1 cellular context compared by ENCODE assay signal in the genomic region with DNA sequence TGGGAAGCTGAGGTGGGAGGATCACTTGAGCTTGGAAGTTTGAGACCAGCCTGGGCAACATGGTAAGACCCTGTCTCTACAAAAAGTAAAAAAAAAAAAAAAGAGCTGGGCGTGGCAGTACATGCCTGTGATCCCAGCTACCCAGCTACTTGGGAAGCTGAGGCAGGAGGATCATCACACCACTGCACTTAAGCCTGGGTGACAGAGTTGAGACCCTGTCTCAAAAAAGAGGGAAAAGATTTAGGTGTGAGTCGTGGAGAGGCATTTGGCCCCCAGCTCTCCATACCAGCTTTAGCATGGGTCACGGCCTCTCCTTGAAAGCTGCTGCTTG.
TF ChIP-seq lines count a peak whose summit lies in the region.

No MANE protein-coding gene starts in this region.

TF ChIP-seq in GM23338, 12 proteins besides CTCF, POLR2A, EP300 and RAD21 (continued from another document):
- TF ChIP-seq, protein P1, sequence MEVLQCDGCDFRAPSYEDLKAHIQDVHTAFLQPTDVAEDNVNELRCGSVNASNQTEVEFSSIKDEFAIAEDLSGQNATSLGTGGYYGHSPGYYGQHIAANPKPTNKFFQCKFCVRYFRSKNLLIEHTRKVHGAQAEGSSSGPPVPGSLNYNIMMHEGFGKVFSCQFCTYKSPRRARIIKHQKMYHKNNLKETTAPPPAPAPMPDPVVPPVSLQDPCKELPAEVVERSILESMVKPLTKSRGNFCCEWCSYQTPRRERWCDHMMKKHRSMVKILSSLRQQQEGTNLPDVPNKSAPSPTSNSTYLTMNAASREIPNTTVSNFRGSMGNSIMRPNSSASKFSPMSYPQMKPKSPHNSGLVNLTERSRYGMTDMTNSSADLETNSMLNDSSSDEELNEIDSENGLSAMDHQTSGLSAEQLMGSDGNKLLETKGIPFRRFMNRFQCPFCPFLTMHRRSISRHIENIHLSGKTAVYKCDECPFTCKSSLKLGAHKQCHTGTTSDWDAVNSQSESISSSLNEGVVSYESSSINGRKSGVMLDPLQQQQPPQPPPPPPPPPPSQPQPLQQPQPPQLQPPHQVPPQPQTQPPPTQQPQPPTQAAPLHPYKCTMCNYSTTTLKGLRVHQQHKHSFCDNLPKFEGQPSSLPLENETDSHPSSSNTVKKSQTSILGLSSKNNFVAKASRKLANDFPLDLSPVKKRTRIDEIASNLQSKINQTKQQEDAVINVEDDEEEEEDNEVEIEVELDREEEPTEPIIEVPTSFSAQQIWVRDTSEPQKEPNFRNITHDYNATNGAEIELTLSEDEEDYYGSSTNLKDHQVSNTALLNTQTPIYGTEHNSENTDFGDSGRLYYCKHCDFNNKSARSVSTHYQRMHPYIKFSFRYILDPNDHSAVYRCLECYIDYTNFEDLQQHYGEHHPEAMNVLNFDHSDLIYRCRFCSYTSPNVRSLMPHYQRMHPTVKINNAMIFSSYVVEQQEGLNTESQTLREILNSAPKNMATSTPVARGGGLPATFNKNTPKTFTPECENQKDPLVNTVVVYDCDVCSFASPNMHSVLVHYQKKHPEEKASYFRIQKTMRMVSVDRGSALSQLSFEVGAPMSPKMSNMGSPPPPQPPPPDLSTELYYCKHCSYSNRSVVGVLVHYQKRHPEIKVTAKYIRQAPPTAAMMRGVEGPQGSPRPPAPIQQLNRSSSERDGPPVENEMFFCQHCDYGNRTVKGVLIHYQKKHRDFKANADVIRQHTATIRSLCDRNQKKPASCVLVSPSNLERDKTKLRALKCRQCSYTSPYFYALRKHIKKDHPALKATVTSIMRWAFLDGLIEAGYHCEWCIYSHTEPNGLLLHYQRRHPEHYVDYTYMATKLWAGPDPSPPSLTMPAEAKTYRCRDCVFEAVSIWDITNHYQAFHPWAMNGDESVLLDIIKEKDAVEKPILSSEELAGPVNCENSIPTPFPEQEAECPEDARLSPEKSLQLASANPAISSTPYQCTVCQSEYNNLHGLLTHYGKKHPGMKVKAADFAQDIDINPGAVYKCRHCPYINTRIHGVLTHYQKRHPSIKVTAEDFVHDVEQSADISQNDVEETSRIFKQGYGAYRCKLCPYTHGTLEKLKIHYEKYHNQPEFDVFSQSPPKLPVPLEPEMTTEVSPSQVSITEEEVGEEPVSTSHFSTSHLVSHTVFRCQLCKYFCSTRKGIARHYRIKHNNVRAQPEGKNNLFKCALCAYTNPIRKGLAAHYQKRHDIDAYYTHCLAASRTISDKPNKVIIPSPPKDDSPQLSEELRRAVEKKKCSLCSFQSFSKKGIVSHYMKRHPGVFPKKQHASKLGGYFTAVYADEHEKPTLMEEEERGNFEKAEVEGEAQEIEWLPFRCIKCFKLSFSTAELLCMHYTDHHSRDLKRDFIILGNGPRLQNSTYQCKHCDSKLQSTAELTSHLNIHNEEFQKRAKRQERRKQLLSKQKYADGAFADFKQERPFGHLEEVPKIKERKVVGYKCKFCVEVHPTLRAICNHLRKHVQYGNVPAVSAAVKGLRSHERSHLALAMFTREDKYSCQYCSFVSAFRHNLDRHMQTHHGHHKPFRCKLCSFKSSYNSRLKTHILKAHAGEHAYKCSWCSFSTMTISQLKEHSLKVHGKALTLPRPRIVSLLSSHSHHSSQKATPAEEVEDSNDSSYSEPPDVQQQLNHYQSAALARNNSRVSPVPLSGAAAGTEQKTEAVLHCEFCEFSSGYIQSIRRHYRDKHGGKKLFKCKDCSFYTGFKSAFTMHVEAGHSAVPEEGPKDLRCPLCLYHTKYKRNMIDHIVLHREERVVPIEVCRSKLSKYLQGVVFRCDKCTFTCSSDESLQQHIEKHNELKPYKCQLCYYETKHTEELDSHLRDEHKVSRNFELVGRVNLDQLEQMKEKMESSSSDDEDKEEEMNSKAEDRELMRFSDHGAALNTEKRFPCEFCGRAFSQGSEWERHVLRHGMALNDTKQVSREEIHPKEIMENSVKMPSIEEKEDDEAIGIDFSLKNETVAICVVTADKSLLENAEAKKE (CRISPR knock-in tag; IDR thresholded peaks at IDR 0.05), result no peak
